In the genomic region with DNA sequence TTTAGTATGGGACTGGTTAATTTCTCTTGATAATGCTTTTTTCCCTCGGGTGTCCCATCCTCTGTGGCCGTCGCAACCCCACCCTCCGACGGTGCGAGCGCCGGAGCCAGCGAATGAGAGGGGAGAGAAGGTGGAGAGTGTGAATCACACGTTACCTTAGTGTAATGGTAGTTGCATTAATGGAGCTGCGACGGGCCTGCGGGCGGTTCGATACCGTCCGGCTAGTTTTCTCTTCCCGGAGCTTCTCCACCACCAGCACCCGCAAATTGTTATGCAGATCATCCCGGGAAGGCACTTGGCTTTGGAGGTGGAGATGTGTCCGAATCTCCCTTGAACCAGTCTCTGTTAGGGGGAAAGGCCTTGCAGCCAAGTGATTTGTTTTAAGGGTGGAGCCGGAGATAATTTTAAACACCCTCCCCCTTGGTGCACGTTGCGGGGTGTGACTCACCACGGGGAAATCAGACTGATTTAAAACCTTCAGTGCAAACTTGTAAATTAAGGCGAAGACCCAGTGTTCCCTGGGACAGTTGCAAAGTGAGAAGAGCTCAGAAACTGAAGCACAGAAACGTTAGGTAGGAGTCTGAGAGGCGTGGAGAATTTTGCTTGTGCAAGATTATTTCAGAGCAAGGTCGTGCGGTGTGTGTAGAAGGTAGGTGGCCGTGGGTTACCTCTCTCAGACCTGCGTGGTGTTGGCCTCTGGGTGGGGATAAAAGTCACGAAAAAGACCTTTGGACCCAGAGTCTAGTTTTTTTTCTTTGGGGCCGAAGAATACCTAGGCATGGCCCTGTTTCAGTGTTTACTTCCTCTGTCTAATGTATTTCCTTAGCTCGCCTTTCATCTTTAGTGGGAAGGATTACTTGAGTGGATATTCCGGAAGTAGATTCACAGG, we compare ENCODE assay signal across 8 cellular contexts. TPM values are rescaled to one million over a fixed set of nuclear protein-coding genes. Genes with fewer than 3 reads are reported as not detected.
DNase-seq lines count a peak whose midpoint lies in the region; ATAC-seq and TF ChIP-seq lines count a peak whose summit lies in the region.

No MANE protein-coding gene starts in this region.

- peak overlapping the region; percentile 88 for H2AFZ ChIP-seq in DND-41 (ENCODE audit: low read depth, low read length)

- H3K79me2 ChIP-seq in DND-41 (ENCODE audit: insufficient read depth, low read length): peaks cover 69% of the 10 kb centered on the region

- H3K27ac ChIP-seq in DND-41 (ENCODE audit: low read length): peak overlapping the region; percentile 90
- peak overlapping the region; percentile 32 for H3K27ac ChIP-seq in angular gyrus (ENCODE audit: low read depth, low read length)
- H3K27ac ChIP-seq in iPS DF 6.9 (ENCODE audit: low read length): peak overlapping the region; percentile 44
- peak overlapping the region; percentile 98 for H3K27ac ChIP-seq in skeletal muscle tissue (ENCODE audit: low read depth, low read length)

- H3K9ac ChIP-seq in DND-41 (ENCODE audit: low read depth, low read length) (peak overlapping the region; percentile 94), skeletal muscle tissue (ENCODE audit: low read depth in 1 of 3, low read length in 3 of 3) (peak overlapping the region; percentile 88 to 93 (median 92))

- peaks cover 58% of the 10 kb centered on the region for H3K4me1 ChIP-seq in DND-41 (ENCODE audit: insufficient read depth, low read length)
- peaks cover 2% of the 10 kb centered on the region; the same call in 1 of the 2 replicates for H3K4me1 ChIP-seq in iPS DF 6.9 (ENCODE audit: control insufficient read depth, insufficient read depth, low read length)
- H3K4me1 ChIP-seq in skeletal muscle tissue (ENCODE audit: control insufficient read depth in 3 of 3, insufficient read depth in 3 of 3, low read length in 3 of 3): peaks cover 14 to 37% (median 24%) of the 10 kb centered on the region in 3 donors

- peaks cover 3% of the 10 kb centered on the region for H3K36me3 Mint-ChIP-seq in T-helper 17 cell (ENCODE audit: low read depth)

- H3K4me3 Mint-ChIP-seq in T-helper 17 cell: peak overlapping the region; percentile 97

- no peaks in the 10 kb centered on the region for H3K27me3 Mint-ChIP-seq in T-helper 17 cell

- peak overlapping the region; percentile 99 for H3K27ac Mint-ChIP-seq in T-helper 17 cell

- peak overlapping the region; percentile 88 for H3K4me2 ChIP-seq in DND-41 (ENCODE audit: insufficient read depth, low read length)

- H3K27me3 ChIP-seq in DND-41 (ENCODE audit: insufficient read depth, low read length, poor library complexity) (no peaks in the 10 kb centered on the region), iPS DF 6.9 (ENCODE audit: control insufficient read depth, insufficient read depth, low read length) (no peaks in the 10 kb centered on the region), skeletal muscle tissue (ENCODE audit: control insufficient read depth in 3 of 3, insufficient read depth in 3 of 3, low read length in 3 of 3) (no peaks in the 10 kb centered on the region)

- peak; percentile 56 for ATAC-seq in DND-41 (ENCODE audit: insufficient read depth, low read depth)
- ATAC-seq in GM21515 (IDR thresholded peaks at IDR 0.05; ENCODE audit: unreplicated experiment): peak; percentile 33
- ATAC-seq in T-helper 17 cell: peak; percentile 63

- no peaks in the 10 kb centered on the region for H4K20me1 ChIP-seq in DND-41 (ENCODE audit: insufficient read depth, low read length)

- H3K4me1 Mint-ChIP-seq in T-helper 17 cell: peaks cover 42% of the 10 kb centered on the region

- no peaks in the 10 kb centered on the region; the same call in 1 of the 2 replicates for H3K36me3 ChIP-seq in DND-41 (ENCODE audit: insufficient read depth, low read length)
- 0 out of 2 replicates have a peak, but pooled peaks cover 2% of the 10 kb centered on the region for H3K36me3 ChIP-seq in iPS DF 6.9 (ENCODE audit: control insufficient read depth, insufficient read depth, low read length)
- peaks cover 3 to 5% (median 5%) of the 10 kb centered on the region in 3 donors for H3K36me3 ChIP-seq in skeletal muscle tissue (ENCODE audit: control insufficient read depth in 3 of 3, insufficient read depth in 3 of 3, low read length in 3 of 3)

- H3K4me3 ChIP-seq in DND-41 (ENCODE audit: low read depth in 1 of 2, low read length in 2 of 2) (peak overlapping the region; percentile 77 to 80), iPS DF 6.9 (ENCODE audit: low read length) (peak overlapping the region; percentile 88; the same call in 1 of the 2 replicates), skeletal muscle tissue (ENCODE audit: low read length in 3 of 3) (peak overlapping the region; percentile 91 to 93 (median 92))

- WGBS in iPS DF 6.9 (ENCODE audit: insufficient coverage, insufficient read length): no CpG with 5 or more reads among the region's 36 CpGs

- H3K9me3 ChIP-seq in DND-41 (ENCODE audit: insufficient read depth, low read length, severe bottlenecking) (no peaks in the 10 kb centered on the region), T-helper 17 cell (ENCODE audit: control insufficient read depth, low read length, poor library complexity, severe bottlenecking) (no peaks in the 10 kb centered on the region), iPS DF 6.9 (ENCODE audit: control insufficient read depth, insufficient read depth, low read length) (no peaks in the 10 kb centered on the region), skeletal muscle tissue (ENCODE audit: control insufficient read depth in 3 of 3, low read length in 3 of 3) (no peaks in the 10 kb centered on the region)

- TF ChIP-seq CTCF in DND-41 (IDR thresholded peaks at IDR 0.05; ENCODE audit: borderline replicate concordance, extremely low read depth, low read length, poor library complexity, severe bottlenecking): peak; percentile 21

- DNase-seq in DND-41 (peak; percentile 71), HuH-7 (ENCODE audit: low spot score) (peak; percentile 68), T-helper 17 cell (peak; percentile 43 to 64 (median 49)), iPS DF 6.9 (ENCODE audit: low read depth, low spot score) (no peak), NCI-H2081 treated with DMSO at 0.1 percent for 48 hours (lab: John Stamatoyannopoulos, UW) (no peak)

RNA-seq across cellular contexts. Expression of a gene that starts 1.3 kb away (rescaled TPM):
- 100 to 1,000 TPM; 105 to 121 TPM for total RNA-seq in T-helper 17 cell
- 21.9 TPM for total RNA-seq in skeletal muscle tissue

RNA-seq across cellular contexts. Expression of a gene that starts 43.9 kb away (rescaled TPM):
- total RNA-seq in T-helper 17 cell (not detected), skeletal muscle tissue (not detected)

Comparison
In these comparisons a context has a peak if more than half of its experiments do, and no peak if none do; other contexts are left out.
1. DNase-seq: peak in DND-41 (single experiment), HuH-7 (single experiment) and T-helper 17 cell (3 of 3); none in iPS DF 6.9 (single experiment) and NCI-H2081 treated with DMSO at 0.1 percent for 48 hours (single experiment).
2. H3K27ac ChIP-seq: peak in every context shown above with its lines; median percentile 98 in skeletal muscle tissue; 90 in DND-41; 44 in iPS DF 6.9; 32 in angular gyrus.
3. Peak in every context shown above with its lines, with median percentiles within 50 percentile points of each other: ATAC-seq and H3K4me3 ChIP-seq.